In genomic region chr6:84522135-84522535, GRCh38 we compare ENCODE assay signal across 11 cellular contexts.
DNase-seq lines count a peak whose midpoint lies in the region; ATAC-seq and TF ChIP-seq lines count a peak whose summit lies in the region.
"Had no signal": no experiment of that assay in that cellular context is flagged by ENCODE, and none has a peak within 500 bp of the region (broad histone marks: within the 10 kb centered on the region; RNA-seq: fewer than 3 reads in every experiment).

No MANE protein-coding gene starts in this region.

- H3F3A ChIP-seq in SK-N-SH (replicated peaks; ENCODE audit: insufficient read depth), result no peaks in the 10 kb centered on the region

- DNase-seq in GM04503 (ENCODE audit: low read depth) (peak; percentile 76), SK-N-SH (no peak), fibroblast of pulmonary artery (ENCODE audit: low read depth) (peak; percentile 89), skeletal muscle cell (ENCODE audit: low read depth) (peak; percentile 88), cerebellum (ENCODE audit: low spot score) (no peak), NCI-H1694 treated with DMSO at 0.1 percent for 48 hours (lab: John Stamatoyannopoulos, UW) (no peak)
- DNase-seq: activated CD8-positive, alpha-beta memory T cell treated with anti-CD3 and anti-CD28 coated beads, Interleukin-2, amount 50 U/mL, for 48 hours; islet precursor cell; NCI-H446 treated with DMSO at 0.1 percent for 48 hours had no signal

- no peaks in the 10 kb centered on the region for H3K9me2 ChIP-seq in SK-N-SH

- H3K4me1 ChIP-seq in SK-N-SH (ENCODE audit: control insufficient read depth in 1 of 2, insufficient read depth in 2 of 2, low read depth in 1 of 2, low read length in 1 of 2), result 0 out of 4 replicates have a peak, but pooled peaks cover 0 to 4% of the 10 kb centered on the region in 2 experiments

- POLR2A ChIA-PET in SK-N-SH (lab: Yijun Ruan, JAX), result no interaction called here

- H3K27me3 ChIP-seq in SK-N-SH (ENCODE audit: insufficient read depth), result no peaks in the 10 kb centered on the region

- TF ChIP-seq CTCF in SK-N-SH (IDR thresholded peaks at IDR 0.05) (no peak), fibroblast of pulmonary artery (IDR thresholded peaks at IDR 0.05; ENCODE audit: low read length, missing control alignments) (no peak)

- H3K79me2 ChIP-seq in SK-N-SH (ENCODE audit: insufficient read depth), result no peaks in the 10 kb centered on the region

- no peak for TF ChIP-seq RAD21 in SK-N-SH (IDR thresholded peaks at IDR 0.05; ENCODE audit: low read length)

- no peaks in the 10 kb centered on the region for H4K20me1 ChIP-seq in SK-N-SH (ENCODE audit: insufficient read depth)

- H2AFZ ChIP-seq in SK-N-SH (ENCODE audit: low read depth), result no peak overlapping the region

- H3K36me3 ChIP-seq in SK-N-SH (replicated peaks in 1 of 2; ENCODE audit: control insufficient read depth in 1 of 2, insufficient read depth in 2 of 2, low read length in 1 of 2), result no peaks in the 10 kb centered on the region

- peak in 1 of 2 experiments; percentile 80; a peak in 1 of 4 replicates for TF ChIP-seq EP300 in SK-N-SH (IDR thresholded peaks at IDR 0.05; ENCODE audit: borderline replicate concordance in 1 of 2, low read depth in 1 of 2, low read length in 1 of 2)

- no peaks in the 10 kb centered on the region for H3K9me3 ChIP-seq in SK-N-SH

- H3K27ac ChIP-seq in SK-N-SH (ENCODE audit: low read depth in 2 of 2, low read length in 1 of 2), result peak overlapping the region in 1 of 2 experiments; percentile 29; a peak in 1 of 4 replicates

- H3K4me2 ChIP-seq in SK-N-SH, result peak overlapping the region; percentile 40; the same call in 1 of the 2 replicates

- ATAC-seq in GM21447 (IDR thresholded peaks at IDR 0.05; ENCODE audit: unreplicated experiment), result no peak
- ATAC-seq in GM18870 (IDR thresholded peaks at IDR 0.05; ENCODE audit: unreplicated experiment), result no peak

- H3K4me3 ChIP-seq in SK-N-SH (ENCODE audit: low read depth in 2 of 2, low read length in 1 of 2) (no peak overlapping the region), fibroblast of pulmonary artery (replicated peaks; ENCODE audit: low read depth, low read length) (no peak overlapping the region), skeletal muscle cell (ENCODE audit: low read depth, low read length) (no peak overlapping the region)

- CTCF ChIA-PET in SK-N-SH (lab: Yijun Ruan, JAX), result no interaction called here

- H3K9ac ChIP-seq in SK-N-SH, result no peak overlapping the region

TF ChIP-seq in SK-N-SH, 30 proteins besides CTCF, POLR2A, EP300 and RAD21:
- TF ChIP-seq ZBTB33 (IDR thresholded peaks at IDR 0.05; ENCODE audit: borderline replicate concordance, low read depth) (no peak), MXI1 (IDR thresholded peaks at IDR 0.05; ENCODE audit: low read depth, low read length) (no peak), POLR2AphosphoS5 (IDR thresholded peaks at IDR 0.05; ENCODE audit: low read depth, low read length) (peak; percentile 19; the same call in 1 of the 2 replicates), REST (IDR thresholded peaks at IDR 0.05; ENCODE audit: low read depth, low read length) (peak; percentile 21; the same call in 1 of the 2 replicates), RXRA (IDR thresholded peaks at IDR 0.05; ENCODE audit: borderline replicate concordance, low read depth) (peak; percentile 51; the same call in 1 of the 2 replicates), FOSL2 (IDR thresholded peaks at IDR 0.05; ENCODE audit: borderline replicate concordance, low read depth) (peak; percentile 98), MAX (IDR thresholded peaks at IDR 0.05; ENCODE audit: low read depth) (peak; percentile 80), NFIC (IDR thresholded peaks at IDR 0.05; ENCODE audit: borderline replicate concordance) (peak; percentile 63; the same call in 1 of the 2 replicates), TCF12 (IDR thresholded peaks at IDR 0.05) (peak; percentile 90), TEAD4 (IDR thresholded peaks at IDR 0.05; ENCODE audit: borderline replicate concordance, insufficient read depth) (peak; percentile 45; the same call in 1 of the 2 replicates), PBX3 (IDR thresholded peaks at IDR 0.05) (peak; percentile 97), SMC3 (IDR thresholded peaks at IDR 0.05; ENCODE audit: low read depth, low read length) (no peak), JUND (IDR thresholded peaks at IDR 0.05) (peak; percentile 97)

Comparison
In these comparisons a context has a peak if more than half of its experiments do, and no peak if none do; other contexts are left out.
1. DNase-seq: peak in GM04503 (single experiment), fibroblast of pulmonary artery (single experiment) and skeletal muscle cell (single experiment); none in SK-N-SH (single experiment), cerebellum (single experiment) and NCI-H1694 treated with DMSO at 0.1 percent for 48 hours (single experiment).